1 cellular context compared by ENCODE assay signal in the genomic region with DNA sequence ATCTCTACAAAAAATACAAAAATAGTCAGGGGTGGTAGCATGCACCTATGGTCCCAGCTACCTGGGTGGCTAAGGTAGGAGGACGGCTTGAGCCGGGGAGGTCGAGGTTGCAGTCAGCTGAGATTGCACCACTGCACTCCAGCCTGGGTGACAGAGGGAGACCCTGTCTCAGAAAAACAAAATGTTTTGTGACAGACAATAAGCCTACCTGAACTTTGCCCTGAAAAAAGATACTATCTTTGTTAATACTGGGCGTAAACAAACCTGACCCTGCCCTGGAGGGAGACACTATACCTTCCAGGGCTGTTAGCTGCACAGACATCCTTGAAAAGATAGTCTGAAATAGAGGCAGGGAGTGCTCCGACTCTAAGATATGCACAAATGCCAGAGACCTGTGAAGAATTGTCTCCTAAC.
TF ChIP-seq lines count a peak whose summit lies in the region.

No MANE protein-coding gene starts in this region.

TF ChIP-seq in HepG2, 621 proteins besides CTCF, POLR2A, EP300 and RAD21 (continued from another document and continues in another):
- TF ChIP-seq, protein P1, sequence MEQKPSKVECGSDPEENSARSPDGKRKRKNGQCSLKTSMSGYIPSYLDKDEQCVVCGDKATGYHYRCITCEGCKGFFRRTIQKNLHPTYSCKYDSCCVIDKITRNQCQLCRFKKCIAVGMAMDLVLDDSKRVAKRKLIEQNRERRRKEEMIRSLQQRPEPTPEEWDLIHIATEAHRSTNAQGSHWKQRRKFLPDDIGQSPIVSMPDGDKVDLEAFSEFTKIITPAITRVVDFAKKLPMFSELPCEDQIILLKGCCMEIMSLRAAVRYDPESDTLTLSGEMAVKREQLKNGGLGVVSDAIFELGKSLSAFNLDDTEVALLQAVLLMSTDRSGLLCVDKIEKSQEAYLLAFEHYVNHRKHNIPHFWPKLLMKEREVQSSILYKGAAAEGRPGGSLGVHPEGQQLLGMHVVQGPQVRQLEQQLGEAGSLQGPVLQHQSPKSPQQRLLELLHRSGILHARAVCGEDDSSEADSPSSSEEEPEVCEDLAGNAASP (CRISPR knock-in tag; IDR thresholded peaks at IDR 0.05; ENCODE audit: borderline replicate concordance) = peak; percentile 78; the same call in 1 of the 2 replicates
- TF ChIP-seq AGO1 (IDR thresholded peaks at IDR 0.05; ENCODE audit: low read depth, low read length, poor library complexity, severe bottlenecking) (no peak), ZFX (CRISPR knock-in tag; IDR thresholded peaks at IDR 0.05; ENCODE audit: low read depth) (no peak), KAT8 (CRISPR knock-in tag; IDR thresholded peaks at IDR 0.05) (0 out of 2 replicates have a peak, but pooled peaks have one; percentile 35), JUND (CRISPR knock-in tag; IDR thresholded peaks at IDR 0.05) (no peak; the same call in 1 of the 2 replicates), ZNF468 (CRISPR knock-in tag; IDR thresholded peaks at IDR 0.05) (no peak), ISL2 (CRISPR knock-in tag; IDR thresholded peaks at IDR 0.05) (peak; percentile 87), LCORL (IDR thresholded peaks at IDR 0.05) (peak; percentile 40; the same call in 1 of the 2 replicates), LCORL (CRISPR knock-in tag; IDR thresholded peaks at IDR 0.05) (peak; percentile 91), ZSCAN9 (CRISPR knock-in tag; IDR thresholded peaks at IDR 0.05; ENCODE audit: borderline replicate concordance) (no peak), ZSCAN21 (CRISPR knock-in tag; IDR thresholded peaks at IDR 0.05; ENCODE audit: borderline replicate concordance) (no peak), MIER3 (CRISPR knock-in tag; IDR thresholded peaks at IDR 0.05; ENCODE audit: borderline replicate concordance) (peak; percentile 70; the same call in 1 of the 2 replicates), GATA4 (IDR thresholded peaks at IDR 0.05; ENCODE audit: borderline replicate concordance, low read depth) (no peak), IRF1 (CRISPR knock-in tag; IDR thresholded peaks at IDR 0.05; ENCODE audit: low read depth) (no peak), ZNF772 (CRISPR knock-in tag; IDR thresholded peaks at IDR 0.05) (peak; percentile 52; the same call in 1 of the 2 replicates), ZNF891 (CRISPR knock-in tag; IDR thresholded peaks at IDR 0.05) (no peak), RBM39 (IDR thresholded peaks at IDR 0.05; ENCODE audit: low read depth, low read length, poor library complexity, severe bottlenecking) (no peak), PHB2 (IDR thresholded peaks at IDR 0.05; ENCODE audit: partially characterized antibody) (no peak), ZNF746 (CRISPR knock-in tag; IDR thresholded peaks at IDR 0.05) (0 out of 2 replicates have a peak, but pooled peaks have one; percentile 40), TERF1 (CRISPR knock-in tag; IDR thresholded peaks at IDR 0.05) (no peak), NFE2L1 (CRISPR knock-in tag; IDR thresholded peaks at IDR 0.05; ENCODE audit: borderline replicate concordance) (no peak), ZNF350 (CRISPR knock-in tag; IDR thresholded peaks at IDR 0.05; ENCODE audit: borderline replicate concordance, low read depth) (no peak; the same call in 1 of the 2 replicates), ZEB1 (IDR thresholded peaks at IDR 0.05; ENCODE audit: insufficient replicate concordance, low read depth) (no peak), ZNF550 (CRISPR knock-in tag; IDR thresholded peaks at IDR 0.05; ENCODE audit: borderline replicate concordance) (no peak), DRAP1 (CRISPR knock-in tag; IDR thresholded peaks at IDR 0.05) (no peak), FOXA1 (IDR thresholded peaks at IDR 0.05) (no peak), FOXA1 (CRISPR knock-in tag; IDR thresholded peaks at IDR 0.05) (peak; percentile 79), ZNF441 (CRISPR knock-in tag; IDR thresholded peaks at IDR 0.05; ENCODE audit: borderline replicate concordance) (no peak), DNMT1 (CRISPR knock-in tag; IDR thresholded peaks at IDR 0.05) (no peak), ZNF235 (CRISPR knock-in tag; IDR thresholded peaks at IDR 0.05; ENCODE audit: borderline replicate concordance) (no peak), GZF1 (CRISPR knock-in tag; IDR thresholded peaks at IDR 0.05) (no peak), ZSCAN30 (CRISPR knock-in tag; IDR thresholded peaks at IDR 0.05) (no peak), HNF4G (IDR thresholded peaks at IDR 0.05; ENCODE audit: borderline replicate concordance, low read depth, low read length) (peak; percentile 73), HNF4G (CRISPR knock-in tag; IDR thresholded peaks at IDR 0.05; ENCODE audit: borderline replicate concordance, low read depth) (peak; percentile 57; the same call in 1 of the 2 replicates), ZNF616 (CRISPR knock-in tag; IDR thresholded peaks at IDR 0.05; ENCODE audit: low read depth) (no peak), RCOR2 (CRISPR knock-in tag; IDR thresholded peaks at IDR 0.05) (peak; percentile 76; the same call in 1 of the 2 replicates), ZFP36 (IDR thresholded peaks at IDR 0.05; ENCODE audit: borderline replicate concordance, low read depth, low read length, partially characterized antibody) (no peak), ZNF605 (CRISPR knock-in tag; IDR thresholded peaks at IDR 0.05) (0 out of 2 replicates have a peak, but pooled peaks have one; percentile 52), KAT2B (IDR thresholded peaks at IDR 0.05; ENCODE audit: borderline replicate concordance, low read depth, low read length) (no peak), HNRNPK (IDR thresholded peaks at IDR 0.05; ENCODE audit: low read depth, low read length, poor library complexity, severe bottlenecking) (no peak), ETV5 (CRISPR knock-in tag; IDR thresholded peaks at IDR 0.05; ENCODE audit: borderline replicate concordance) (peak; percentile 51; the same call in 1 of the 2 replicates), ZNF784 (CRISPR knock-in tag; IDR thresholded peaks at IDR 0.05; ENCODE audit: borderline replicate concordance) (0 out of 2 replicates have a peak, but pooled peaks have one; percentile 47), ZNF543 (CRISPR knock-in tag; IDR thresholded peaks at IDR 0.05) (no peak), ARID2 (CRISPR knock-in tag; IDR thresholded peaks at IDR 0.05; ENCODE audit: borderline replicate concordance) (peak; percentile 59; the same call in 1 of the 2 replicates), NFYC (CRISPR knock-in tag; IDR thresholded peaks at IDR 0.05) (no peak), ZFP91 (CRISPR knock-in tag; IDR thresholded peaks at IDR 0.05; ENCODE audit: borderline replicate concordance) (no peak), CBX5 (CRISPR knock-in tag; IDR thresholded peaks at IDR 0.05; ENCODE audit: borderline replicate concordance) (peak; percentile 45; the same call in 1 of the 2 replicates), IRX3 (CRISPR knock-in tag; IDR thresholded peaks at IDR 0.05; ENCODE audit: borderline replicate concordance, low read depth) (no peak), MED13 (CRISPR knock-in tag; IDR thresholded peaks at IDR 0.05) (no peak), ZNF337 (CRISPR knock-in tag; IDR thresholded peaks at IDR 0.05; ENCODE audit: borderline replicate concordance, low read depth) (peak; percentile 79; the same call in 1 of the 2 replicates), NFIC (IDR thresholded peaks at IDR 0.05; ENCODE audit: low read length) (no peak), ZIK1 (CRISPR knock-in tag; IDR thresholded peaks at IDR 0.05; ENCODE audit: borderline replicate concordance, low read depth) (no peak), PHF20 (CRISPR knock-in tag; IDR thresholded peaks at IDR 0.05) (no peak), ZNF33A (CRISPR knock-in tag; IDR thresholded peaks at IDR 0.05; ENCODE audit: borderline replicate concordance) (no peak), ZNF24 (IDR thresholded peaks at IDR 0.05) (no peak), ZNF496 (CRISPR knock-in tag; IDR thresholded peaks at IDR 0.05; ENCODE audit: insufficient replicate concordance) (no peak), ERF (CRISPR knock-in tag; IDR thresholded peaks at IDR 0.05) (peak; percentile 70)
- TF ChIP-seq, protein P2, sequence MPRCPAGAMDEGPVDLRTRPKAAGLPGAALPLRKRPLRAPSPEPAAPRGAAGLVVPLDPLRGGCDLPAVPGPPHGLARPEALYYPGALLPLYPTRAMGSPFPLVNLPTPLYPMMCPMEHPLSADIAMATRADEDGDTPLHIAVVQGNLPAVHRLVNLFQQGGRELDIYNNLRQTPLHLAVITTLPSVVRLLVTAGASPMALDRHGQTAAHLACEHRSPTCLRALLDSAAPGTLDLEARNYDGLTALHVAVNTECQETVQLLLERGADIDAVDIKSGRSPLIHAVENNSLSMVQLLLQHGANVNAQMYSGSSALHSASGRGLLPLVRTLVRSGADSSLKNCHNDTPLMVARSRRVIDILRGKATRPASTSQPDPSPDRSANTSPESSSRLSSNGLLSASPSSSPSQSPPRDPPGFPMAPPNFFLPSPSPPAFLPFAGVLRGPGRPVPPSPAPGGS (CRISPR knock-in tag; IDR thresholded peaks at IDR 0.05) = 0 out of 2 replicates have a peak, but pooled peaks have one; percentile 34
- TF ChIP-seq, protein P3, sequence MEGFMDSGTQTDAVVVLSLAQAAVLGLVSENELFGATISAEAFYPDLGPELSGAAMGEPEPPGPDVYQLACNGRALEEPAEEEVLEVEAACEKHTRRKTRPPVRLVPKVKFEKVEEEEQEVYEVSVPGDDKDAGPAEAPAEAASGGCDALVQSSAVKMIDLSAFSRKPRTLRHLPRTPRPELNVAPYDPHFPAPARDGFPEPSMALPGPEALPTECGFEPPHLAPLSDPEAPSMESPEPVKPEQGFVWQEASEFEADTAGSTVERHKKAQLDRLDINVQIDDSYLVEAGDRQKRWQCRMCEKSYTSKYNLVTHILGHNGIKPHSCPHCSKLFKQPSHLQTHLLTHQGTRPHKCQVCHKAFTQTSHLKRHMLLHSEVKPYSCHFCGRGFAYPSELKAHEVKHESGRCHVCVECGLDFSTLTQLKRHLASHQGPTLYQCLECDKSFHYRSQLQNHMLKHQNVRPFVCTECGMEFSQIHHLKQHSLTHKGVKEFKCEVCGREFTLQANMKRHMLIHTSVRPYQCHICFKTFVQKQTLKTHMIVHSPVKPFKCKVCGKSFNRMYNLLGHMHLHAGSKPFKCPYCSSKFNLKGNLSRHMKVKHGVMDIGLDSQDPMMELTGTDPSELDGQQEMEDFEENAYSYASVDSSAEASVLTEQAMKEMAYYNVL (CRISPR knock-in tag; IDR thresholded peaks at IDR 0.05; ENCODE audit: borderline replicate concordance) = peak; percentile 74; the same call in 1 of the 2 replicates
- TF ChIP-seq, protein P4, sequence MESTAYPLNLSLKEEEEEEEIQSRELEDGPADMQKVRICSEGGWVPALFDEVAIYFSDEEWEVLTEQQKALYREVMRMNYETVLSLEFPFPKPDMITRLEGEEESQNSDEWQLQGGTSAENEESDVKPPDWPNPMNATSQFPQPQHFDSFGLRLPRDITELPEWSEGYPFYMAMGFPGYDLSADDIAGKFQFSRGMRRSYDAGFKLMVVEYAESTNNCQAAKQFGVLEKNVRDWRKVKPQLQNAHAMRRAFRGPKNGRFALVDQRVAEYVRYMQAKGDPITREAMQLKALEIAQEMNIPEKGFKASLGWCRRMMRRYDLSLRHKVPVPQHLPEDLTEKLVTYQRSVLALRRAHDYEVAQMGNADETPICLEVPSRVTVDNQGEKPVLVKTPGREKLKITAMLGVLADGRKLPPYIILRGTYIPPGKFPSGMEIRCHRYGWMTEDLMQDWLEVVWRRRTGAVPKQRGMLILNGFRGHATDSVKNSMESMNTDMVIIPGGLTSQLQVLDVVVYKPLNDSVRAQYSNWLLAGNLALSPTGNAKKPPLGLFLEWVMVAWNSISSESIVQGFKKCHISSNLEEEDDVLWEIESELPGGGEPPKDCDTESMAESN (CRISPR knock-in tag; conservative IDR thresholded peaks at IDR 0.05) = no peak
- TF ChIP-seq, protein P5, sequence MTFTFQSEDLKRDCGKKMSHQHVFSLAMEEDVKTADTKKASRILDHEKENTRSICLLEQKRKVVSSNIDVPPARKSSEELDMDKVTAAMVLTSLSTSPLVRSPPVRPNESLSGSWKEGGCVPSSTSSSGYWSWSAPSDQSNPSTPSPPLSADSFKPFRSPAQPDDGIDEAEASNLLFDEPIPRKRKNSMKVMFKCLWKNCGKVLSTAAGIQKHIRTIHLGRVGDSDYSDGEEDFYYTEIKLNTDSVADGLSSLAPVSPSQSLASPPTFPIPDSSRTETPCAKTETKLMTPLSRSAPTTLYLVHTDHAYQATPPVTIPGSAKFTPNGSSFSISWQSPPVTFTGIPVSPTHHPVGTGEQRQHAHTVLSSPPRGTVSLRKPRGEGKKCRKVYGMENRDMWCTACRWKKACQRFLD (CRISPR knock-in tag; IDR thresholded peaks at IDR 0.05; ENCODE audit: borderline replicate concordance) = no peak
